ENCODE assay signal across 4 cellular contexts in genomic region chr2:15911270-15911669, GRCh38. TPM values are rescaled to one million over a fixed set of nuclear protein-coding genes. Genes with fewer than 3 reads are reported as not detected.
"Had no signal": no experiment of that assay in that cellular context is flagged by ENCODE, and none has a peak within 500 bp of the region (broad histone marks: within the 10 kb centered on the region; RNA-seq: fewer than 3 reads in every experiment).

No MANE protein-coding gene starts in this region.

RNA-seq across cellular contexts. Expression of gene MYCN, which starts 29.1 kb away (rescaled TPM):
- total RNA-seq: natural killer cell treated with Interleukin-12 subunit alpha and Interleukin-12 subunit beta and Interleukin-15 and Interleukin-18, amount 100 ng/mL, for 72 hours; renal cortical epithelial cell; subcutaneous adipose tissue had no signal
- polyA plus RNA-seq: naive thymus-derived CD8-positive, alpha-beta T cell had no signal
